Comparison of ENCODE assay signal across 20 cellular contexts in the genomic region with DNA sequence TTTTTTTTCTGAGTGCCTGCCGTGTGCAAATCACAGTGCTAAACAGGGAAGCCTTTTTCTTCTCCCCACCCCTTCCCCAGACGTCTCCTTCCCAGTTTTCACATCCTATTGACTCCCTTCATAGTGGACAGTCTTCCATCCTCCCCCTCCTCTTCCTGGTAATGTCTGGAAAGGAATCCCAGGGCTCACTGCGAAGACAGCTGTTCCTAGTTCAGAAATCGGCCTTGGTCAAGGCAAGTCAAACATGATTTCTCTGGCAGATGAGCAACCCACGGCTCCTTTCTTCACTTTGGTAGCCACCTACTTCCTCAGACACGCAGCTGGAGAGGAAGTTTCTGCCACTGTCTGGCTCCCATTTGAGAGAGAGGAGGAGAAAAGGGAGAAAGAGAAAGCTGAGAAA. TPM values are rescaled to one million over a fixed set of nuclear protein-coding genes. Genes with fewer than 3 reads are reported as not detected.
DNase-seq lines count a peak whose midpoint lies in the region; ATAC-seq and TF ChIP-seq lines count a peak whose summit lies in the region.
"Had no signal": no experiment of that assay in that cellular context is flagged by ENCODE, and none has a peak within 500 bp of the region (broad histone marks: within the 10 kb centered on the region; RNA-seq: fewer than 3 reads in every experiment).

No MANE protein-coding gene starts in this region.

- POLR2A ChIA-PET in T-cell (lab: Charles Lee): no interaction called here

- H3K4me1 Mint-ChIP-seq in nephron: peaks cover 64% of the 10 kb centered on the region
- peaks cover 21 to 30% (median 26%) of the 10 kb centered on the region in 3 donors for H3K4me1 Mint-ChIP-seq in T-cell

- DNase-seq in SJCRH30 (peak; percentile 78 to 90), upper lobe of left lung (no peak), T-cell (no peak)
- DNase-seq in stimulated activated naive CD8-positive, alpha-beta T cell treated with anti-CD3 and anti-CD28 coated beads, Interleukin-15, Interleukin-2, amounts not matched to agents 100 U/mL and 50 U/mL, for 24 hours: no peak
- DNase-seq: activated CD4-positive, alpha-beta T cell treated with anti-CD3 and anti-CD28 coated beads, Interleukin-2, amount 10 ng/mL, durations not matched to agents 7 days and 5 days; dermis blood vessel endothelial cell; GOT3; immature natural killer cell; mesendoderm; NCI-H1092; NCI-H69; SK-N-SH; stimulated activated CD4-positive, alpha-beta T cell treated with anti-CD3 and anti-CD28 coated beads, Interleukin-4, amount 100 ng/mL, for 1 hour had no signal

- H3K4me3 Mint-ChIP-seq in nephron (peak overlapping the region; percentile 72 to 90 (median 89)), T-cell (no peak overlapping the region)
- H3K4me3 Mint-ChIP-seq: activated CD4-positive, alpha-beta T cell treated with anti-CD3 and anti-CD28 coated beads, Interleukin-2, amount 10 ng/mL, durations not matched to agents 7 days and 5 days; B cell; immature natural killer cell had no signal

- H3K36me3 ChIP-seq in SJCRH30: no peaks in the 10 kb centered on the region
- H3K36me3 ChIP-seq in gastroesophageal sphincter: no peaks in the 10 kb centered on the region
- H3K36me3 ChIP-seq in upper lobe of left lung: no peaks in the 10 kb centered on the region
- H3K36me3 ChIP-seq: ascending aorta, neutrophil had no signal

- H3K27ac Mint-ChIP-seq in nephron (peak overlapping the region; percentile 86 to 94 (median 92)), T-cell (no peak overlapping the region)
- H3K27ac Mint-ChIP-seq: activated CD4-positive, alpha-beta T cell treated with anti-CD3 and anti-CD28 coated beads, Interleukin-2, amount 10 ng/mL, durations not matched to agents 7 days and 5 days; B cell; immature natural killer cell had no signal

- no peak for TF ChIP-seq EP300 in gastroesophageal sphincter (IDR thresholded peaks at IDR 0.05)
- no peak for TF ChIP-seq EP300 in upper lobe of left lung (IDR thresholded peaks at IDR 0.05)

- TF ChIP-seq POLR2A in gastroesophageal sphincter (IDR thresholded peaks at IDR 0.05): no peak
- TF ChIP-seq POLR2A in upper lobe of left lung (IDR thresholded peaks at IDR 0.05): no peak

- H3K9me3 Mint-ChIP-seq in nephron (no peaks in the 10 kb centered on the region), T-cell (no peaks in the 10 kb centered on the region)
- H3K9me3 Mint-ChIP-seq: activated CD4-positive, alpha-beta T cell treated with anti-CD3 and anti-CD28 coated beads, Interleukin-2, amount 10 ng/mL, durations not matched to agents 7 days and 5 days; immature natural killer cell had no signal

- peaks cover 27% of the 10 kb centered on the region for H3K27me3 Mint-ChIP-seq in nephron (ENCODE audit: low read depth)
- peaks cover 71 to 90% of the 10 kb centered on the region in 2 donors for H3K27me3 Mint-ChIP-seq in T-cell

- H3K4me3 ChIP-seq in SJCRH30 (peak overlapping the region; percentile 49), gastroesophageal sphincter (no peak overlapping the region), upper lobe of left lung (peak overlapping the region in 2 of 4 donors; percentile 4 to 16)
- H3K4me3 ChIP-seq: ascending aorta had no signal

- H3K36me3 Mint-ChIP-seq in nephron (ENCODE audit: low read depth): no peaks in the 10 kb centered on the region
- peaks cover 3% of the 10 kb centered on the region for H3K36me3 Mint-ChIP-seq in T-cell

- 47 to 57% methylated on average over 4 to 5 of the region's 6 CpGs for WGBS in gastroesophageal sphincter (ENCODE audit: low coverage in 1 of 2), 2 donors
- 14 to 23% methylated on average over 6 of the region's 6 CpGs for WGBS in upper lobe of left lung, 2 donors

- CTCF ChIA-PET in T-cell (lab: Charles Lee): no interaction called here

- H3K9me3 ChIP-seq in SJCRH30 (replicated peaks) (no peaks in the 10 kb centered on the region), gastroesophageal sphincter (no peaks in the 10 kb centered on the region), upper lobe of left lung (no peaks in the 10 kb centered on the region)
- H3K9me3 ChIP-seq: ascending aorta, neutrophil, SK-N-SH had no signal

- H3K27me3 ChIP-seq in SJCRH30 (no peaks in the 10 kb centered on the region), gastroesophageal sphincter (no peaks in the 10 kb centered on the region), upper lobe of left lung (peaks cover 0 to 5% (median under 1%) of the 10 kb centered on the region in 4 donors)
- H3K27me3 ChIP-seq: ascending aorta had no signal

- ATAC-seq in gastroesophageal sphincter (no peak), upper lobe of left lung (ENCODE audit: low FRiP score in 2 of 2) (peak in 1 of 2 donors; percentile 42), HG03025 (IDR thresholded peaks at IDR 0.05; ENCODE audit: low FRiP score, unreplicated experiment) (no peak), T-cell (replicated peaks in 1 of 4) (no peak)
- no peak for ATAC-seq in stimulated activated naive CD8-positive, alpha-beta T cell treated with anti-CD3 and anti-CD28 coated beads, Interleukin-15, Interleukin-2, amounts not matched to agents 100 U/mL and 50 U/mL, for 24 hours

- H3K27ac ChIP-seq in SJCRH30 (peak overlapping the region; percentile 97), gastroesophageal sphincter (peak overlapping the region in 3 of 4 donors; percentile 60 to 96 (median 62)), upper lobe of left lung (peak overlapping the region; percentile 68 to 76 (median 70))
- H3K27ac ChIP-seq: ascending aorta, HL-60, neutrophil had no signal

- TF ChIP-seq CTCF in gastroesophageal sphincter (IDR thresholded peaks at IDR 0.05) (no peak), nephron (IDR thresholded peaks at IDR 0.05; ENCODE audit: unreplicated experiment in 3 of 3) (no peak), upper lobe of left lung (IDR thresholded peaks at IDR 0.05) (no peak)

- H3K4me1 ChIP-seq in SJCRH30 (peaks cover 55% of the 10 kb centered on the region), gastroesophageal sphincter (peaks cover 0 to 43% (median 6%) of the 10 kb centered on the region in 3 donors), upper lobe of left lung (peaks cover 0 to 40% (median 14%) of the 10 kb centered on the region in 4 donors)

RNA-seq across cellular contexts. Expression of a gene that starts 4.8 kb away (rescaled TPM):
- 60.9 and 65.2 TPM in 2 replicates for total RNA-seq in SJCRH30 (2014; rRNA removed; shearing (Covaris generic))
- 100 to 1,000 TPM in 3 of 4 donors, 10 to 100 TPM in 1; 82.4 to 122 (median 110) TPM for total RNA-seq in gastroesophageal sphincter
- total RNA-seq in upper lobe of left lung: 100 to 1,000 TPM in 5 of 6 donors, 10 to 100 TPM in 1; 82.7 to 193 (median 120) TPM
- total RNA-seq in T-cell: 100 to 1,000 TPM; 149 to 225 (median 166) TPM

Comparison
In these comparisons a context has a peak if more than half of its experiments do, and no peak if none do; other contexts are left out.
1. DNase-seq: peak in SJCRH30 (2 of 2); none in upper lobe of left lung (0 of 2), T-cell (0 of 34) and stimulated activated naive CD8-positive, alpha-beta T cell treated with anti-CD3 and anti-CD28 coated beads, Interleukin-15, Interleukin-2, amounts not matched to agents 100 U/mL and 50 U/mL, for 24 hours (single experiment).
2. H3K27ac Mint-ChIP-seq: peak in nephron (3 of 3); none in T-cell (0 of 2).
3. H3K4me3 Mint-ChIP-seq: peak in nephron (3 of 3); none in T-cell (0 of 3).
4. Peak in every context shown above with its lines, with median percentiles within 50 percentile points of each other: H3K27ac ChIP-seq.